20 cellular contexts compared by ENCODE assay signal in the genomic region with DNA sequence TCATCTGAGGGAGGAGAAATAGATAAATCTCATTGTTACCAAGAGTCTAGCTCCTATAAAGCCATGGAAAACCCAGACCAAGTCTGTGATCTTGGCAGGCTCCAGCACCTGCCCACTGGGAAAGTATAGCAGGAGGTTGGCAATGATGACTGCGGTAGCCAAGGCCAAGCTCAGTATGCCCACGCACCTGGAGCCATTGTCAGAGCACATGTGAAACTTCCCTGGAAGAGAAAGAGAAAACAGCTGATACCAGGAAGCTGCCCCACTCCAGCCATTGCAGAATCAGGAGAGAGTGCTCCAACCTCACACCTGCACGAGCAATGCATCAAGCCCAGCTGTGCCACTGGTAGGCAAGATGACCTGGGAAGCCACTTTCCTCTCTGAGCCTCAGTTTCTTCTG.
"Had no signal": no experiment of that assay in that cellular context is flagged by ENCODE, and none has a peak within 500 bp of the region (broad histone marks: within the 10 kb centered on the region; RNA-seq: fewer than 3 reads in every experiment).

No MANE protein-coding gene starts in this region.

- ATAC-seq: activated T-cell treated with anti-CD3 and anti-CD28 coated beads, Interleukin-2, amount 50 U/mL, for 72 hours; gastrocnemius medialis; right cardiac atrium; upper lobe of right lung had no signal

- DNase-seq: activated CD4-positive, alpha-beta T cell treated with anti-CD3 and anti-CD28 coated beads for 4 hours; activated CD4-positive, alpha-beta T cell treated with anti-CD3 and anti-CD28 coated beads, Interleukin-2, amount 50 U/mL, for 4 hours; activated effector memory CD4-positive, alpha-beta T cell treated with Interleukin-2 at 50 U/mL for 16 hours; activated naive CD4-positive, alpha-beta T cell treated with Interleukin-2 at 50 U/mL for 16 hours; activated T-cell treated with anti-CD3 and anti-CD28 coated beads for 4 hours; activated T-cell treated with anti-CD3 and anti-CD28 coated beads, Interleukin-2, amount 50 U/mL, for 72 hours; anterior cingulate cortex; cerebellar nuclear complex; dorsolateral prefrontal cortex; effector memory CD4-positive, alpha-beta T cell; gastrocnemius medialis; glutamatergic neuron; left ventricle myocardium inferior; posterior cingulate gyrus; right cardiac atrium; stimulated activated CD4-positive, alpha-beta T cell treated with anti-CD3 and anti-CD28 coated beads, Interleukin-15, amount 100 ng/mL, for 24 hours; stimulated activated CD4-positive, alpha-beta T cell treated with anti-CD3 and anti-CD28 coated beads, Interleukin-2, amount 100 ng/mL, for 24 hours; stimulated activated naive CD4-positive, alpha-beta T cell; tibial artery; upper lobe of right lung had no signal
